14 cellular contexts compared by ENCODE assay signal in genomic region chr21:35658242-35658641, GRCh38.
DNase-seq lines count a peak whose midpoint lies in the region; ATAC-seq, FAIRE-seq and TF ChIP-seq lines count a peak whose summit lies in the region.
"Had no signal": no experiment of that assay in that cellular context is flagged by ENCODE, and none has a peak within 500 bp of the region (broad histone marks: within the 10 kb centered on the region; RNA-seq: fewer than 3 reads in every experiment).

No MANE protein-coding gene starts in this region.

- H3K79me1 ChIP-seq in IMR-90 (ENCODE audit: low read depth in 1 of 2, low read length in 2 of 2): no peaks in the 10 kb centered on the region
- H3K79me1 ChIP-seq in mesenchymal stem cell (replicated peaks; ENCODE audit: low read length, poor library complexity, severe bottlenecking): no peaks in the 10 kb centered on the region

- CTCF ChIA-PET in IMR-90 (lab: Yijun Ruan, JAX): interaction anchor here (0.6 kb wide), 1 partner anchor 46 kb away, joined by 3 read pairs; no protein-coding TSS in a partner anchor

- H3K14ac ChIP-seq in IMR-90 (replicated peaks; ENCODE audit: low read depth, low read length): peak overlapping the region; percentile 69; the same call in 1 of the 2 replicates
- no peak overlapping the region for H3K14ac ChIP-seq in mesenchymal stem cell (ENCODE audit: low read length in 2 of 2)

- in situ Hi-C loops in IMR-90 (cut with MboI; ENCODE audit: low sequenced_read_pairs): no loop called here

- H2AFZ ChIP-seq in IMR-90 (replicated peaks; ENCODE audit: low read length, poor library complexity) (peak overlapping the region; percentile 3), mesenchymal stem cell (ENCODE audit: low read depth, low read length) (no peak overlapping the region)

- no peak overlapping the region for H3K23ac ChIP-seq in IMR-90 (ENCODE audit: low read depth, low read length)
- no peak overlapping the region for H3K23ac ChIP-seq in mesenchymal stem cell (ENCODE audit: low read length in 2 of 2)

- H3K4me1 ChIP-seq in IMR-90 (ENCODE audit: control insufficient read depth, insufficient read depth, low read length) (peaks cover 6% of the 10 kb centered on the region), adipocyte (ENCODE audit: control insufficient read depth, insufficient read depth, low read length) (peaks cover 7% of the 10 kb centered on the region), mesenchymal stem cell (ENCODE audit: control insufficient read depth, insufficient read depth, low read depth, low read length) (no peaks in the 10 kb centered on the region)
- H3K4me1 ChIP-seq: right lobe of liver had no signal

- TF ChIP-seq CTCF in IMR-90 (conservative IDR thresholded peaks at IDR 0.05; ENCODE audit: low read depth, low read length): no peak

- FAIRE-seq in GM12892 (lab: Jason Lieb, UNC): no peak

- TF ChIP-seq POLR2A in IMR-90 (IDR thresholded peaks at IDR 0.05; ENCODE audit: low read depth, low read length): no peak
- no peak for TF ChIP-seq POLR2A in GM12892 (IDR thresholded peaks at IDR 0.05; ENCODE audit: low read depth, low read length)

- peak overlapping the region; percentile 39; the same call in 1 of the 2 replicates for H3K18ac ChIP-seq in IMR-90 (ENCODE audit: low read depth, low read length)
- H3K18ac ChIP-seq in mesenchymal stem cell (ENCODE audit: low read depth in 1 of 2, low read length in 2 of 2): no peak overlapping the region

- H3K9me1 ChIP-seq in IMR-90 (ENCODE audit: insufficient read depth, low read length): peaks cover 8% of the 10 kb centered on the region; the same call in 1 of the 2 replicates

- 0 out of 2 replicates have a peak overlapping the region, but pooled peaks have one; percentile 40 for H2BK20ac ChIP-seq in IMR-90 (ENCODE audit: low read depth, low read length)

- 0 out of 2 replicates have a peak overlapping the region, but pooled peaks have one; percentile 20 for H3K9ac ChIP-seq in IMR-90 (ENCODE audit: low read depth, low read length)
- H3K9ac ChIP-seq in adipocyte (ENCODE audit: low read length): no peak overlapping the region
- peak overlapping the region; percentile 62 for H3K9ac ChIP-seq in mesenchymal stem cell (ENCODE audit: low read length)

- H3K4ac ChIP-seq in IMR-90 (ENCODE audit: low read depth, low read length): no peak overlapping the region; the same call in 1 of the 2 replicates
- no peak overlapping the region for H3K4ac ChIP-seq in mesenchymal stem cell (ENCODE audit: low read depth in 1 of 2, low read length in 2 of 2)

- H2BK120ac ChIP-seq in IMR-90 (ENCODE audit: low read depth, low read length) (peak overlapping the region; percentile 22), mesenchymal stem cell (ENCODE audit: low read depth, low read length) (no peak overlapping the region)

- H2BK5ac ChIP-seq in IMR-90 (ENCODE audit: low read depth, low read length, poor library complexity, severe bottlenecking): no peak overlapping the region
- H2BK5ac ChIP-seq in mesenchymal stem cell (ENCODE audit: low read depth, low read length, poor library complexity, severe bottlenecking): no peak overlapping the region

- 0% methylated on average over 1 of the region's 3 CpGs; no CpG with 5 or more reads in 1 of the 2 experiments for WGBS in IMR-90 (ENCODE audit: extremely low coverage in 2 of 2, insufficient read length in 1 of 2), 2 experiments
- 89% methylated on average over 3 of the region's 3 CpGs for WGBS in mesenchymal stem cell

- no peak for TF ChIP-seq RAD21 in IMR-90 (IDR thresholded peaks at IDR 0.05; ENCODE audit: low read length)

- no peak overlapping the region for H2BK15ac ChIP-seq in IMR-90 (ENCODE audit: low read depth, low read length)
- no peak overlapping the region for H2BK15ac ChIP-seq in mesenchymal stem cell (ENCODE audit: low read depth, poor library complexity, severe bottlenecking)

- no peak overlapping the region for H2BK12ac ChIP-seq in mesenchymal stem cell (ENCODE audit: low read length in 2 of 2)

- H3K27me3 ChIP-seq in IMR-90 (ENCODE audit: control insufficient read depth, insufficient read depth, low read length) (no peaks in the 10 kb centered on the region), adipocyte (replicated peaks; ENCODE audit: control insufficient read depth, insufficient read depth, low read length) (no peaks in the 10 kb centered on the region), mesenchymal stem cell (ENCODE audit: control insufficient read depth in 1 of 2, insufficient read depth in 1 of 2, low read length in 2 of 2) (peaks cover 0 to 6% of the 10 kb centered on the region in 2 experiments)
- H3K27me3 ChIP-seq: right lobe of liver had no signal

- no peaks in the 10 kb centered on the region for H4K20me1 ChIP-seq in IMR-90 (ENCODE audit: insufficient read depth, low read length)

- peak overlapping the region; percentile 67 for H3K4me2 ChIP-seq in IMR-90 (ENCODE audit: low read depth, low read length)
- no peak overlapping the region for H3K4me2 ChIP-seq in mesenchymal stem cell (ENCODE audit: low read length, poor library complexity, severe bottlenecking)

- intact Hi-C loops in IMR-90 (cut with micrococcal nuclease): no loop called here

- H2AK9ac ChIP-seq in IMR-90 (replicated peaks; ENCODE audit: low read depth, low read length, poor library complexity): no peak overlapping the region

- no TSS peak for BruUV-seq in IMR-90 (replicated peaks; lab: Mats Ljungman, UMichigan)

- H4K8ac ChIP-seq in IMR-90 (ENCODE audit: low read depth in 2 of 2, low read length in 2 of 2) (peak overlapping the region in 1 of 2 experiments; percentile 29; a peak in 1 of 4 replicates), mesenchymal stem cell (ENCODE audit: low read length) (no peak overlapping the region)

- H3K27ac ChIP-seq in IMR-90 (ENCODE audit: insufficient read depth, low read length) (peak overlapping the region; percentile 30; the same call in 1 of the 2 replicates), mesenchymal stem cell (ENCODE audit: low read length, poor library complexity, severe bottlenecking) (no peak overlapping the region)
- H3K27ac ChIP-seq: epithelial cell of prostate, right lobe of liver had no signal

- POLR2A ChIA-PET in IMR-90 (lab: Charles Lee; ENCODE audit: unreplicated experiment): no interaction called here

- dilution Hi-C loops in IMR-90 (cut with HindIII; ENCODE audit: low sequenced_read_pairs, unreplicated experiment): no loop called here

- H3K4me3 ChIP-seq in IMR-90 (ENCODE audit: insufficient read depth, low read depth, low read length) (no peak overlapping the region), adipocyte (ENCODE audit: low read length) (no peak overlapping the region), mesenchymal stem cell (ENCODE audit: insufficient read depth in 1 of 2, low read depth in 1 of 2, low read length in 2 of 2) (no peak overlapping the region)
- H3K4me3 ChIP-seq: right lobe of liver had no signal

- no peak overlapping the region for H3K56ac ChIP-seq in IMR-90 (ENCODE audit: extremely low read depth, insufficient read depth, low read length)

- no peaks in the 10 kb centered on the region for H3K9me3 ChIP-seq in IMR-90 (ENCODE audit: control insufficient read depth, insufficient read depth, low read length)
- peaks cover 3% of the 10 kb centered on the region for H3K9me3 ChIP-seq in adipocyte (ENCODE audit: control insufficient read depth, low read length)
- no peaks in the 10 kb centered on the region for H3K9me3 ChIP-seq in mesenchymal stem cell (ENCODE audit: control insufficient read depth, low read length)
- H3K9me3 ChIP-seq: right lobe of liver had no signal

- peak; percentile 64 for DNase-seq in Ammon's horn (ENCODE audit: low spot score)
- peak; percentile 89 for DNase-seq in IMR-90
- DNase-seq in adipocyte (ENCODE audit: low read depth): peak; percentile 81
- DNase-seq in mesenchymal stem cell: peak; percentile 17
- no peak for DNase-seq in NCI-H774 (lab: John Stamatoyannopoulos, UW)
- DNase-seq in D341Med (ENCODE audit: low spot score): no peak
- no peak for DNase-seq in activated gamma-delta T cell (lab: John Stamatoyannopoulos, UW)
- no peak for DNase-seq in GM12892 (ENCODE audit: insufficient read length)
- DNase-seq: activated naive CD4-positive, alpha-beta T cell treated with Interleukin-2 at 50 U/mL for 16 hours; DMS153; NCI-H524; right lobe of liver had no signal

- H2AK5ac ChIP-seq in IMR-90 (ENCODE audit: low read depth, low read length) (no peak overlapping the region), mesenchymal stem cell (ENCODE audit: low read length, severe bottlenecking) (no peak overlapping the region)

- H4K91ac ChIP-seq in IMR-90 (ENCODE audit: insufficient read depth, low read depth, low read length) (no peak overlapping the region), mesenchymal stem cell (ENCODE audit: low read length) (no peak overlapping the region)

- peak; percentile 96 for ATAC-seq in IMR-90 (ENCODE audit: low read depth)
- ATAC-seq: left lobe of liver had no signal

- H4K5ac ChIP-seq in IMR-90 (ENCODE audit: low read depth, low read length): no peak overlapping the region

- no peaks in the 10 kb centered on the region for H3K36me3 ChIP-seq in IMR-90 (ENCODE audit: control insufficient read depth, insufficient read depth, low read length)
- H3K36me3 ChIP-seq in adipocyte (ENCODE audit: control insufficient read depth, insufficient read depth, low read length, severe bottlenecking): no peaks in the 10 kb centered on the region
- H3K36me3 ChIP-seq in mesenchymal stem cell (ENCODE audit: control insufficient read depth in 1 of 2, insufficient read depth in 2 of 2, low read depth in 1 of 2, low read length in 2 of 2): no peaks in the 10 kb centered on the region
- H3K36me3 ChIP-seq: right lobe of liver had no signal

TF ChIP-seq in IMR-90, 13 proteins besides CTCF, POLR2A, EP300 and RAD21:
- TF ChIP-seq RFX5 (IDR thresholded peaks at IDR 0.05; ENCODE audit: low read depth, low read length): no peak
- peak; percentile 22; the same call in 1 of the 2 replicates for TF ChIP-seq BHLHE40 (IDR thresholded peaks at IDR 0.05; ENCODE audit: low read depth, low read length)

Comparison
In these comparisons a context has a peak if more than half of its experiments do, and no peak if none do; other contexts are left out.
1. DNase-seq: peak in Ammon's horn (single experiment), IMR-90 (single experiment), adipocyte (single experiment) and mesenchymal stem cell (single experiment); none in NCI-H774 (single experiment), D341Med (single experiment), activated gamma-delta T cell (single experiment) and GM12892 (single experiment).